Comparison of ENCODE assay signal across 16 cellular contexts in genomic region chr15:87669846-87670245, GRCh38.
"Had no signal": no experiment of that assay in that cellular context is flagged by ENCODE, and none has a peak within 500 bp of the region (broad histone marks: within the 10 kb centered on the region; RNA-seq: fewer than 3 reads in every experiment).

No MANE protein-coding gene starts in this region.

- H3K4me3 Mint-ChIP-seq: activated naive CD4-positive, alpha-beta T cell treated with anti-CD3 and anti-CD28 coated beads for 36 hours; memory B cell; natural killer cell had no signal

- H3K27ac ChIP-seq: esophagus muscularis mucosa, left ventricle myocardium inferior, neutrophil, transverse colon, vagina had no signal

- H3K27ac Mint-ChIP-seq: activated naive CD4-positive, alpha-beta T cell treated with anti-CD3 and anti-CD28 coated beads for 36 hours; activated T-helper 2 cell treated with anti-CD3 and anti-CD28 coated beads, Interferon-gamma antibody, Interleukin-2, Interleukin-4, amounts not matched to agents 10 μg/mL and 5 μg/mL and 100 μg/mL, durations not matched to agents 14 hours and 24 hours and 36 hours; memory B cell; natural killer cell; progenitor cell of endocrine pancreas had no signal

- H3K27me3 ChIP-seq: esophagus muscularis mucosa, transverse colon, vagina had no signal

- H3K4me3 ChIP-seq: esophagus muscularis mucosa, left ventricle myocardium inferior, transverse colon, vagina had no signal

- H3K27me3 Mint-ChIP-seq: memory B cell, progenitor cell of endocrine pancreas had no signal

- H3K36me3 Mint-ChIP-seq: natural killer cell had no signal

- H3K4me1 Mint-ChIP-seq: memory B cell, natural killer cell had no signal

- ATAC-seq: natural killer cell had no signal

- H3K9me3 ChIP-seq: vagina had no signal

- DNase-seq: activated CD4-positive, alpha-beta T cell treated with anti-CD3 and anti-CD28 coated beads, Interleukin-2, amount 50 U/mL, for 1 hour; activated naive CD4-positive, alpha-beta T cell treated with anti-CD3 and anti-CD28 coated beads for 36 hours; kidney; left ventricle myocardium inferior; natural killer cell; right cardiac atrium; small intestine; stimulated activated CD4-positive, alpha-beta T cell treated with anti-CD3 and anti-CD28 coated beads, Interleukin-4, amount 100 ng/mL, for 24 hours; stimulated activated naive CD4-positive, alpha-beta T cell; transverse colon had no signal

- H3K4me1 ChIP-seq: esophagus muscularis mucosa, left ventricle myocardium inferior, transverse colon, vagina had no signal

- H3K36me3 ChIP-seq: esophagus muscularis mucosa, left ventricle myocardium inferior, neutrophil, transverse colon, vagina had no signal
